Comparison of ENCODE assay signal across 16 cellular contexts in the genomic region with DNA sequence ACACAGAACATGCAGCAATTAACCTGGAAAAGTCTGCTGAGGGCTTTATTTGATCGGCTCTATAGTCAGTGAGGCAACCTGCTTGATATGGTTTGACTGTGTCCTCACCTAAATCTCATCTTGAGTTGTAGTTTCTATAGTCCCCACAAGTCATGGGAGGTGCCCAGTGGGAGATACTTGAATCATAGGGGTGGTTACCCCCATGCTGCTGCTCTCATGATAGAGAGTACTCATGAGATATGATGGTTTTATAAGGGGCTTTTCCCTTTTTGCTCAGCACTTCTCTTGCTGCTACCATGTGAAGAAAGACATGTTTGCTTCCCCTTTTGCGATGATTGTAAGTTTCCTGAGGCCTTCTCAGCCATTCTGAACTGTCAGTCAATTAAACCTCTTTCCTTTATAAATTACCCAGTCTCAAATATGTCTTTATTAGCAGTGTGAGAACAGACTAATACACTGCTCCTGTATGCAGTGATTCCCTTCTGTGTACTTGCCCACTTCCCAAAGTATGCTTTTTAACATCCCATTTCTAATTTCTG.
"Had no signal": no experiment of that assay in that cellular context is flagged by ENCODE, and none has a peak within 500 bp of the region (broad histone marks: within the 10 kb centered on the region; RNA-seq: fewer than 3 reads in every experiment).

No MANE protein-coding gene starts in this region.

- H3K27ac Mint-ChIP-seq: activated naive CD8-positive, alpha-beta T cell treated with anti-CD3 and anti-CD28 coated beads for 36 hours; naive thymus-derived CD4-positive, alpha-beta T cell; T-helper 1 cell treated with Interleukin-12 subunit alpha and Interleukin-12 subunit beta and Interleukin-4 antibody, amounts not matched to agents 30 μg/mL and 1 μg/mL, for 36 hours had no signal

- H3K4me3 Mint-ChIP-seq: activated naive CD8-positive, alpha-beta T cell treated with anti-CD3 and anti-CD28 coated beads for 36 hours; naive thymus-derived CD4-positive, alpha-beta T cell; T-helper 1 cell treated with Interleukin-12 subunit alpha and Interleukin-12 subunit beta and Interleukin-4 antibody, amounts not matched to agents 30 μg/mL and 1 μg/mL, for 36 hours had no signal

- H3K9me3 ChIP-seq: gastrocnemius medialis, left lung, mucosa of descending colon, prostate gland, stomach, upper lobe of right lung had no signal

- ATAC-seq: gastrocnemius medialis; left lung; mucosa of descending colon; naive thymus-derived CD4-positive, alpha-beta T cell; right cardiac atrium; upper lobe of right lung had no signal

- H3K36me3 ChIP-seq: gastrocnemius medialis, left lung, prostate gland, stomach, upper lobe of right lung had no signal

- DNase-seq: activated CD4-positive, alpha-beta T cell treated with anti-CD3 and anti-CD28 coated beads for 1 hour; activated naive CD4-positive, alpha-beta T cell; activated naive CD8-positive, alpha-beta T cell treated with anti-CD3 and anti-CD28 coated beads for 36 hours; amniotic stem cell; effector CD4-positive, alpha-beta T cell; gastrocnemius medialis; head of caudate nucleus; left lung; mucosa of descending colon; naive thymus-derived CD4-positive, alpha-beta T cell; right cardiac atrium; stomach; upper lobe of right lung had no signal

- H3K4me1 ChIP-seq: gastrocnemius medialis, left lung, prostate gland, stomach, upper lobe of right lung had no signal

- H3K36me3 Mint-ChIP-seq: activated naive CD8-positive, alpha-beta T cell treated with anti-CD3 and anti-CD28 coated beads for 36 hours; naive thymus-derived CD4-positive, alpha-beta T cell had no signal

- H3K27me3 ChIP-seq: gastrocnemius medialis, left lung, stomach, upper lobe of right lung had no signal

- H3K27ac ChIP-seq: gastrocnemius medialis, left lung, prostate gland, stomach, upper lobe of right lung, VCaP had no signal

- H3K27me3 Mint-ChIP-seq: naive thymus-derived CD4-positive, alpha-beta T cell had no signal

- H3K4me3 ChIP-seq: gastrocnemius medialis, left lung, mucosa of descending colon, prostate gland, stomach, upper lobe of right lung had no signal
